Comparison of ENCODE assay signal across 1 cellular context in genomic region chr17:75846701-75847594, GRCh38.
A peak's percentile ranks its signal among the peaks of the same experiment; 100 is the strongest.
TF ChIP-seq lines count a peak whose summit lies in the region.

No MANE protein-coding gene starts in this region.

TF ChIP-seq in HepG2, 621 proteins besides CTCF, POLR2A, EP300 and RAD21 (continued from another document and continues in another):
- TF ChIP-seq SIN3B (IDR thresholded peaks at IDR 0.05; ENCODE audit: low read length) (no peak), ZNF235 (CRISPR knock-in tag; IDR thresholded peaks at IDR 0.05; ENCODE audit: borderline replicate concordance) (peak; percentile 53; the same call in 1 of the 2 replicates), ZNF687 (CRISPR knock-in tag; IDR thresholded peaks at IDR 0.05) (peak; percentile 99), NRL (CRISPR knock-in tag; IDR thresholded peaks at IDR 0.05; ENCODE audit: borderline replicate concordance) (peak; percentile 97), ZNF383 (CRISPR knock-in tag; IDR thresholded peaks at IDR 0.05; ENCODE audit: borderline replicate concordance) (no peak), REST (IDR thresholded peaks at IDR 0.05; ENCODE audit: borderline replicate concordance in 1 of 2, low read depth in 1 of 2, low read length in 2 of 2) (no peak; a peak in 1 of 4 replicates), ZBTB4 (CRISPR knock-in tag; IDR thresholded peaks at IDR 0.05; ENCODE audit: borderline replicate concordance) (peak; percentile 90; the same call in 1 of the 2 replicates), GTF2F1 (IDR thresholded peaks at IDR 0.05; ENCODE audit: low read length) (no peak), MAFF (IDR thresholded peaks at IDR 0.05; ENCODE audit: low read depth, low read length) (no peak), ZSCAN30 (CRISPR knock-in tag; IDR thresholded peaks at IDR 0.05) (peak; percentile 95), PHF5A (CRISPR knock-in tag; IDR thresholded peaks at IDR 0.05; ENCODE audit: low read depth, unreplicated experiment) (no peak), TSC22D2 (CRISPR knock-in tag; IDR thresholded peaks at IDR 0.05; ENCODE audit: borderline replicate concordance) (no peak; the same call in 1 of the 2 replicates), CREB1 (IDR thresholded peaks at IDR 0.05) (no peak), CREB1 (CRISPR knock-in tag; IDR thresholded peaks at IDR 0.05) (no peak), MNT (IDR thresholded peaks at IDR 0.05) (peak; percentile 68), TP53 (CRISPR knock-in tag; conservative IDR thresholded peaks at IDR 0.05) (no peak), PPARG (CRISPR knock-in tag; conservative IDR thresholded peaks at IDR 0.05) (no peak), ZNF530 (CRISPR knock-in tag; IDR thresholded peaks at IDR 0.05; ENCODE audit: low read depth) (0 out of 2 replicates have a peak, but pooled peaks have one; percentile 88), PAX8 (CRISPR knock-in tag; IDR thresholded peaks at IDR 0.05; ENCODE audit: borderline replicate concordance) (peak; percentile 46; the same call in 1 of the 2 replicates), GATA4 (IDR thresholded peaks at IDR 0.05; ENCODE audit: borderline replicate concordance, low read depth) (no peak; the same call in 1 of the 2 replicates), HNRNPK (IDR thresholded peaks at IDR 0.05; ENCODE audit: low read depth, low read length, poor library complexity, severe bottlenecking) (peak; percentile 11), FOXO1 (CRISPR knock-in tag; IDR thresholded peaks at IDR 0.05) (peak; percentile 65; the same call in 1 of the 2 replicates), CREM (IDR thresholded peaks at IDR 0.05) (peak; percentile 82), CREM (CRISPR knock-in tag; IDR thresholded peaks at IDR 0.05) (no peak), ZNF280B (CRISPR knock-in tag; IDR thresholded peaks at IDR 0.05; ENCODE audit: borderline replicate concordance) (peak; percentile 97), TBL1XR1 (IDR thresholded peaks at IDR 0.05; ENCODE audit: borderline replicate concordance, low read length, partially characterized antibody) (no peak), ZNF142 (CRISPR knock-in tag; IDR thresholded peaks at IDR 0.05) (no peak), ARHGAP35 (CRISPR knock-in tag; IDR thresholded peaks at IDR 0.05; ENCODE audit: borderline replicate concordance) (no peak; the same call in 1 of the 2 replicates), ZNF230 (CRISPR knock-in tag; IDR thresholded peaks at IDR 0.05) (peak; percentile 94), ZSCAN20 (CRISPR knock-in tag; IDR thresholded peaks at IDR 0.05; ENCODE audit: borderline replicate concordance) (no peak), ZNF281 (CRISPR knock-in tag; IDR thresholded peaks at IDR 0.05; ENCODE audit: borderline replicate concordance) (peak; percentile 99), TCF7L2 (IDR thresholded peaks at IDR 0.05; ENCODE audit: low read depth, low read length) (peak; percentile 56; the same call in 1 of the 2 replicates), REL (CRISPR knock-in tag; conservative IDR thresholded peaks at IDR 0.05) (peak; percentile 72; the same call in 1 of the 2 replicates), ZNF124 (CRISPR knock-in tag; IDR thresholded peaks at IDR 0.05) (peak; percentile 48; the same call in 1 of the 2 replicates), IKZF1 (IDR thresholded peaks at IDR 0.05) (no peak)
